In genomic region chr11:82900277-82901164, GRCh38 we compare ENCODE assay signal across 8 cellular contexts. TPM values are rescaled to one million over a fixed set of nuclear protein-coding genes. Genes with fewer than 3 reads are reported as not detected.
DNase-seq lines count a peak whose midpoint lies in the region; ATAC-seq and TF ChIP-seq lines count a peak whose summit lies in the region.

Gene PRCP, minus strand, starts transcription at chr11:82900430. Its CDS starts 28 bp downstream, at chr11:82900402.

- peak; percentile 77 for ATAC-seq in HG02678 (IDR thresholded peaks at IDR 0.05; ENCODE audit: unreplicated experiment)

- no peaks in the 10 kb centered on the region for H3K9me3 ChIP-seq in adipocyte (ENCODE audit: control insufficient read depth, low read length)

- no peaks in the 10 kb centered on the region for H3K9me3 Mint-ChIP-seq in type B pancreatic cell

- peak within 1 kb of the TSS; percentile 98 for H3K27ac Mint-ChIP-seq in type B pancreatic cell

- no peaks in the 10 kb centered on the region for H3K36me3 Mint-ChIP-seq in type B pancreatic cell

- peaks cover 24% of the 10 kb centered on the region for H3K4me1 ChIP-seq in adipocyte (ENCODE audit: control insufficient read depth, insufficient read depth, low read length)

- intact Hi-C loops in cardiac septum (cut with DNase I), result loop anchor here (2.0 to 5.0 kb wide), 5 partner anchors 30 to 386 kb away; partner anchors contain the start of genes ANKRD42, CCDC90B, PCF11 and RAB30

- H3K4me3 ChIP-seq in GM12864 (ENCODE audit: low read depth, low read length) (peak within 1 kb of the TSS; percentile 98), adipocyte (ENCODE audit: low read length) (peak within 1 kb of the TSS; percentile 96)

- H3K4me3 Mint-ChIP-seq in type B pancreatic cell, result peak within 1 kb of the TSS; percentile 99

- no peaks in the 10 kb centered on the region for H3K36me3 ChIP-seq in adipocyte (ENCODE audit: control insufficient read depth, insufficient read depth, low read length, severe bottlenecking)

- H3K27me3 ChIP-seq in adipocyte (replicated peaks; ENCODE audit: control insufficient read depth, insufficient read depth, low read length), result no peaks in the 10 kb centered on the region

- peaks cover 30% of the 10 kb centered on the region for H3K4me1 Mint-ChIP-seq in type B pancreatic cell (ENCODE audit: unreplicated experiment)

- H3K27me3 Mint-ChIP-seq in type B pancreatic cell, result no peaks in the 10 kb centered on the region

- DNase-seq in GM12864 (ENCODE audit: low read depth) (peak; percentile 79), NCI-H1417 (lab: John Stamatoyannopoulos, UW) (peak; percentile 91 to 94 (median 94)), SW480 (ENCODE audit: low spot score) (peak; percentile 94), adipocyte (ENCODE audit: low read depth) (peak; percentile 92), cardiac septum (ENCODE audit: low spot score) (peak; percentile 98), pons (ENCODE audit: low spot score) (peak; percentile 82), type B pancreatic cell (ENCODE audit: extremely low spot score, unreplicated experiment) (peak; percentile 86)

- TF ChIP-seq CTCF in GM12864 (IDR thresholded peaks at IDR 0.05; ENCODE audit: low read depth, low read length, missing control alignments), result no peak
- no peak for TF ChIP-seq CTCF in type B pancreatic cell (conservative IDR thresholded peaks at IDR 0.05)

- H3K9ac ChIP-seq in adipocyte (ENCODE audit: low read length), result peak within 1 kb of the TSS; percentile 92

RNA-seq across cellular contexts. Expression of gene PRCP, which starts in this region (rescaled TPM):
- 52.3 TPM for total RNA-seq in cardiac septum
- 61.1 and 77.5 TPM in 2 replicates for total RNA-seq in type B pancreatic cell (ENCODE audit: low replicate concordance)

Comparison
In these comparisons a context has a peak if more than half of its experiments do, and no peak if none do; other contexts are left out.
1. Peak in every context shown above with its lines: DNase-seq, ATAC-seq and H3K4me3 ChIP-seq.